ENCODE assay signal across 27 cellular contexts in the genomic region with DNA sequence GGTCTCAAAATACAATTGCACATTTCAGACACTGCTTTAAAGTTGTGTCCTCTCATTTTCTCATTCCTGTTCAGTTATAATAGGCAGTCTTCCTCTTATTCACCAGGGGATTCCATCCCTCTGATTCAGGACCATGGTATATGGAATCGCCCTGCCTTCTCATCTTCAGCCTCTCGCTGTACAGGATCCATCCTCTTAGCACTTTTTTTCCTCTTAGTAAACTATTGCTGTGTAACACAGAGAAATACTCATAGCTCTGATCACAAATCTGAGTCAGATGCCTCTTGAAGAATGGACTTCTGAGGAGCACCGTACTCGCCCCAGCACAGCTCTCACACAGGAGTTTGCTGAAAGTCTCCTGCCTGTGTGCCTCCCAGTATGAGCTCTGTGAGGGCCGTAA.
DNase-seq lines count a peak whose midpoint lies in the region; ATAC-seq and TF ChIP-seq lines count a peak whose summit lies in the region.
"Had no signal": no experiment of that assay in that cellular context is flagged by ENCODE, and none has a peak within 500 bp of the region (broad histone marks: within the 10 kb centered on the region; RNA-seq: fewer than 3 reads in every experiment).

No MANE protein-coding gene starts in this region.

- H3K4me1 Mint-ChIP-seq in HFFc6 (ENCODE audit: low read depth) = peaks cover 51% of the 10 kb centered on the region
- H3K4me1 Mint-ChIP-seq: natural killer cell had no signal

- POLR2A ChIA-PET in AG04450 (lab: Yijun Ruan, JAX) = no interaction called here

- H3K27ac Mint-ChIP-seq in HFFc6 = peak overlapping the region; percentile 97
- H3K27ac Mint-ChIP-seq: CD4-positive, alpha-beta T cell; natural killer cell; T-helper 1 cell treated with Interleukin-12 subunit alpha and Interleukin-12 subunit beta and Interleukin-4 antibody, amounts not matched to agents 30 μg/mL and 1 μg/mL, for 36 hours had no signal

- peak overlapping the region; percentile 69 for H3K4me3 Mint-ChIP-seq in HFFc6
- H3K4me3 Mint-ChIP-seq: CD4-positive, alpha-beta T cell; natural killer cell; T-helper 1 cell treated with Interleukin-12 subunit alpha and Interleukin-12 subunit beta and Interleukin-4 antibody, amounts not matched to agents 30 μg/mL and 1 μg/mL, for 36 hours had no signal

- peaks cover 4% of the 10 kb centered on the region; the same call in 1 of the 2 replicates for H3K9me3 Mint-ChIP-seq in HFFc6
- H3K9me3 Mint-ChIP-seq: CD4-positive, alpha-beta T cell; natural killer cell; T-helper 1 cell treated with Interleukin-12 subunit alpha and Interleukin-12 subunit beta and Interleukin-4 antibody, amounts not matched to agents 30 μg/mL and 1 μg/mL, for 36 hours had no signal

- H3K27me3 ChIP-seq in AG04450 (ENCODE audit: control insufficient read depth, insufficient read depth, low read length) = no peaks in the 10 kb centered on the region
- no peaks in the 10 kb centered on the region for H3K27me3 ChIP-seq in brain microvascular endothelial cell (replicated peaks)
- H3K27me3 ChIP-seq in foreskin keratinocyte = no peaks in the 10 kb centered on the region
- H3K27me3 ChIP-seq in vagina = no peaks in the 10 kb centered on the region
- H3K27me3 ChIP-seq: adrenal gland, gastrocnemius medialis, upper lobe of right lung had no signal

- ATAC-seq in foreskin keratinocyte = peak; percentile 50
- ATAC-seq: gastrocnemius medialis, natural killer cell, upper lobe of right lung had no signal

- in situ Hi-C loops in brain microvascular endothelial cell (cut with HindIII; ENCODE audit: low pct_ligation_motif_present, low sequenced_read_pairs) = no loop called here

- H3K36me3 ChIP-seq in brain microvascular endothelial cell (replicated peaks) (peaks cover 9% of the 10 kb centered on the region), vagina (peaks cover 0 to 26% of the 10 kb centered on the region in 2 donors)

- no peak overlapping the region for H3K4me3 ChIP-seq in AG04450 (ENCODE audit: low read depth, low read length)
- no peak overlapping the region for H3K4me3 ChIP-seq in brain microvascular endothelial cell (ENCODE audit: low read depth, low read length)
- H3K4me3 ChIP-seq in vagina = no peak overlapping the region
- H3K4me3 ChIP-seq: adrenal gland, gastrocnemius medialis, skin epidermis, upper lobe of right lung had no signal

- no peaks in the 10 kb centered on the region for H3K27me3 Mint-ChIP-seq in HFFc6 (ENCODE audit: insufficient read depth)
- H3K27me3 Mint-ChIP-seq: CD4-positive, alpha-beta T cell had no signal

- peaks cover 49% of the 10 kb centered on the region for H3K36me3 Mint-ChIP-seq in HFFc6 (ENCODE audit: low read depth)

- H3K9me3 ChIP-seq in AG04450 (ENCODE audit: control insufficient read depth, insufficient read depth, low read length) (peaks cover 3% of the 10 kb centered on the region; the same call in 1 of the 2 replicates), vagina (no peaks in the 10 kb centered on the region)
- H3K9me3 ChIP-seq: adrenal gland, gastrocnemius medialis, upper lobe of right lung had no signal

- TF ChIP-seq CTCF in AG04450 (IDR thresholded peaks at IDR 0.05; ENCODE audit: low read depth, low read length) = no peak
- no peak for TF ChIP-seq CTCF in HFFc6 (IDR thresholded peaks at IDR 0.05)
- TF ChIP-seq CTCF in brain microvascular endothelial cell (IDR thresholded peaks at IDR 0.05; ENCODE audit: low read depth, low read length, missing control alignments) = no peak
- no peak for TF ChIP-seq CTCF in foreskin keratinocyte (conservative IDR thresholded peaks at IDR 0.05)
- no peak for TF ChIP-seq CTCF in vagina (IDR thresholded peaks at IDR 0.05)

- intact Hi-C loops in vagina (cut with DNase I) = no loop called here

- H3K27ac ChIP-seq in AG04450 (ENCODE audit: low read depth, low read length) (peak overlapping the region; percentile 73), brain microvascular endothelial cell (peak overlapping the region; percentile 59), foreskin keratinocyte (no peak overlapping the region), vagina (no peak overlapping the region)
- H3K27ac ChIP-seq: adrenal gland, gastrocnemius medialis, skin epidermis, upper lobe of right lung, VCaP had no signal

- TF ChIP-seq POLR2A in vagina (IDR thresholded peaks at IDR 0.05) = no peak

- peak; percentile 51 for DNase-seq in AG04450 (ENCODE audit: low read depth, low spot score)
- peak; percentile 89 for DNase-seq in HFFc6
- peak; percentile 52 for DNase-seq in brain microvascular endothelial cell
- DNase-seq in foreskin keratinocyte = peak; percentile 31 to 74
- DNase-seq in NCI-H146 (lab: John Stamatoyannopoulos, UW) = no peak
- DNase-seq in NCI-H526 treated with DMSO at 0.1 percent for 48 hours (lab: John Stamatoyannopoulos, UW) = no peak
- no peak for DNase-seq in vagina (ENCODE audit: extremely low spot score in 2 of 2)
- no peak for DNase-seq in NCI-H2171 treated with DMSO at 0.1 percent for 48 hours (lab: John Stamatoyannopoulos, UW)
- DNase-seq: activated effector memory CD4-positive, alpha-beta T cell treated with anti-CD3 and anti-CD28 coated beads, Interleukin-2, amount 50 U/mL, for 16 hours; adrenal gland; CD4-positive, alpha-beta T cell; DMS53; effector CD8-positive, alpha-beta T cell; gastrocnemius medialis; Kasumi-1; kidney glomerular epithelial cell; mesendoderm; natural killer cell; NCI-H1092 treated with DMSO at 0.1 percent for 48 hours; NCI-H2107; NCI-H748 treated with DMSO at 0.1 percent for 48 hours; SHP77 treated with DMSO at 0.1 percent for 48 hours; stimulated activated CD4-positive, alpha-beta T cell treated with anti-CD3 and anti-CD28 coated beads, Interleukin-4, amount 100 ng/mL, for 1 hour; upper lobe of right lung had no signal

- H3K4me1 ChIP-seq in foreskin keratinocyte (peaks cover 6% of the 10 kb centered on the region), vagina (no peaks in the 10 kb centered on the region)
- H3K4me1 ChIP-seq: adrenal gland, gastrocnemius medialis, upper lobe of right lung had no signal

- CTCF ChIA-PET in AG04450 (lab: Charles Lee) = interaction anchor here (1.3 to 2.3 kb wide), 2 partner anchors 9 to 34 kb away, joined by 3 to 8 read pairs; no protein-coding TSS in a partner anchor

Comparison
In these comparisons a context has a peak if more than half of its experiments do, and no peak if none do; other contexts are left out.
1. DNase-seq: peak in AG04450 (single experiment), HFFc6 (single experiment), brain microvascular endothelial cell (single experiment) and foreskin keratinocyte (2 of 2); none in NCI-H146 (single experiment), NCI-H526 treated with DMSO at 0.1 percent for 48 hours (single experiment), vagina (0 of 2) and NCI-H2171 treated with DMSO at 0.1 percent for 48 hours (single experiment).
2. H3K27ac ChIP-seq: peak in AG04450 (single experiment) and brain microvascular endothelial cell (single experiment); none in foreskin keratinocyte (single experiment) and vagina (single experiment).